In genomic region chr2:120177011-120177621, GRCh38 we compare ENCODE assay signal across 8 cellular contexts. TPM values are rescaled to one million over a fixed set of nuclear protein-coding genes. Genes with fewer than 3 reads are reported as not detected.
DNase-seq lines count a peak whose midpoint lies in the region; ATAC-seq and TF ChIP-seq lines count a peak whose summit lies in the region.

No MANE protein-coding gene starts in this region.

- H3K27me3 ChIP-seq in adrenal gland (no peaks in the 10 kb centered on the region), transverse colon (no peaks in the 10 kb centered on the region)

- intact Hi-C loops in adrenal gland (cut with DNase I) = loop anchor here in 1 of 2 donors (5.0 to 10.0 kb wide), 2 partner anchors 70 to 472 kb away; no protein-coding TSS in a partner anchor
- intact Hi-C loops in transverse colon (cut with DNase I; ENCODE audit: low total_unique reads) = no loop called here

- H3K4me3 Mint-ChIP-seq in T-helper 17 cell = peak overlapping the region; percentile 100
- peak overlapping the region; percentile 84 to 96 (median 96) for H3K4me3 Mint-ChIP-seq in naive B cell

- H3K27ac Mint-ChIP-seq in T-helper 17 cell = peak overlapping the region; percentile 100
- H3K27ac Mint-ChIP-seq in naive B cell = peak overlapping the region; percentile 86 to 99 (median 97)

- H3K4me1 ChIP-seq in adrenal gland (replicated peaks in 1 of 2) = peaks cover 5% of the 10 kb centered on the region in 2 donors
- peaks cover 0 to 3% (median 0%) of the 10 kb centered on the region in 4 donors for H3K4me1 ChIP-seq in transverse colon

- no peaks in the 10 kb centered on the region for H3K36me3 ChIP-seq in adrenal gland (replicated peaks in 1 of 2)
- H3K36me3 ChIP-seq in transverse colon = no peaks in the 10 kb centered on the region

- ATAC-seq in GM18861 (IDR thresholded peaks at IDR 0.05; ENCODE audit: unreplicated experiment) = peak; percentile 94
- peak; percentile 97 for ATAC-seq in HG03039 (IDR thresholded peaks at IDR 0.05; ENCODE audit: unreplicated experiment)
- ATAC-seq in T-helper 17 cell = peak; percentile 92
- ATAC-seq in naive B cell (ENCODE audit: low read depth in 2 of 2) = peak; percentile 90 to 92

- peak overlapping the region in 1 of 5 donors; percentile 45 for H3K27ac ChIP-seq in adrenal gland
- peak overlapping the region; percentile 10 to 67 (median 49) for H3K27ac ChIP-seq in transverse colon

- in situ Hi-C loops in transverse colon (cut with MboI; ENCODE audit: low pct_ligation_motif_present in 1 of 4, low pct_unique_long_range_greater_than_20kb in 1 of 4, low sequenced_read_pairs in 3 of 4) = loop anchor here in 2 of 4 donors (10.0 kb wide), 3 partner anchors 62 to 432 kb away; partner anchors contain the start of gene PTPN4 (in 1 of the 2)

- 57 to 71% (median 62%) methylated on average over 15 of the region's 15 CpGs for WGBS in adrenal gland, 4 donors
- 67 to 74% methylated on average over 15 of the region's 15 CpGs for WGBS in transverse colon (ENCODE audit: low coverage in 1 of 2), 2 donors

- H3K9me3 ChIP-seq in T-helper 17 cell (ENCODE audit: control insufficient read depth, low read length, poor library complexity, severe bottlenecking) (no peaks in the 10 kb centered on the region), adrenal gland (replicated peaks in 1 of 3) (no peaks in the 10 kb centered on the region), transverse colon (no peaks in the 10 kb centered on the region)

- peak in 4 of 6 experiments; percentile 12 to 21 (median 18) for TF ChIP-seq CTCF in adrenal gland (IDR thresholded peaks at IDR 0.05)
- TF ChIP-seq CTCF in transverse colon (IDR thresholded peaks at IDR 0.05) = peak in 1 of 5 experiments; percentile 5

- no peak for TF ChIP-seq EP300 in transverse colon (IDR thresholded peaks at IDR 0.05; ENCODE audit: low read depth)

- TF ChIP-seq POLR2A in adrenal gland (IDR thresholded peaks at IDR 0.05) (no peak), transverse colon (IDR thresholded peaks at IDR 0.05) (peak; percentile 59)

- H3K4me3 ChIP-seq in adrenal gland (peak overlapping the region in 1 of 4 donors; percentile 13), transverse colon (peak overlapping the region in 1 of 4 donors; percentile 33)

- no peaks in the 10 kb centered on the region for H3K9me3 Mint-ChIP-seq in naive B cell

- H3K36me3 Mint-ChIP-seq in T-helper 17 cell (ENCODE audit: low read depth) (peaks cover 3% of the 10 kb centered on the region), naive B cell (no peaks in the 10 kb centered on the region)

- H3K4me1 Mint-ChIP-seq in T-helper 17 cell (peaks cover 28% of the 10 kb centered on the region), naive B cell (peaks cover 25 to 68% (median 33%) of the 10 kb centered on the region in 3 donors)

- DNase-seq in T-helper 17 cell (peak; percentile 50 to 63 (median 57)), adrenal gland (peak in 4 of 7 donors; percentile 18 to 29 (median 26)), naive B cell (peak; percentile 89), transverse colon (peak; percentile 69), NCI-H1694 (lab: John Stamatoyannopoulos, UW) (no peak), amniotic stem cell (lab: John Stamatoyannopoulos, UW) (no peak)

- H3K27me3 Mint-ChIP-seq in T-helper 17 cell (peaks cover 4% of the 10 kb centered on the region), naive B cell (no peaks in the 10 kb centered on the region)

RNA-seq across cellular contexts. Expression of gene TMEM185B, which starts 46.1 kb away (rescaled TPM):
- total RNA-seq in T-helper 17 cell (10 to 100 TPM; 19.8 to 21.1 TPM), adrenal gland (10 to 100 TPM; 16.8 to 33.0 (median 23.0) TPM), transverse colon (10 to 100 TPM; 12.1 to 23.2 (median 17.8) TPM)
- polyA plus RNA-seq in adrenal gland (10 to 100 TPM in 1 of 3 donors, 1 to 10 TPM in 2; 2.9 to 17.6 (median 5.2) TPM), naive B cell (ENCODE audit: low read depth in 6 of 6) (10 to 100 TPM; 24.8 to 43.0 (median 34.8) TPM)

Comparison
In these comparisons a context has a peak if more than half of its experiments do, and no peak if none do; other contexts are left out.
1. DNase-seq: peak in T-helper 17 cell (3 of 3), adrenal gland (4 of 7), naive B cell (single experiment) and transverse colon (single experiment); none in NCI-H1694 (single experiment) and amniotic stem cell (single experiment).
2. Peak in every context shown above with its lines, with median percentiles within 50 percentile points of each other: ATAC-seq.